Comparison of ENCODE assay signal across 16 cellular contexts in the genomic region with DNA sequence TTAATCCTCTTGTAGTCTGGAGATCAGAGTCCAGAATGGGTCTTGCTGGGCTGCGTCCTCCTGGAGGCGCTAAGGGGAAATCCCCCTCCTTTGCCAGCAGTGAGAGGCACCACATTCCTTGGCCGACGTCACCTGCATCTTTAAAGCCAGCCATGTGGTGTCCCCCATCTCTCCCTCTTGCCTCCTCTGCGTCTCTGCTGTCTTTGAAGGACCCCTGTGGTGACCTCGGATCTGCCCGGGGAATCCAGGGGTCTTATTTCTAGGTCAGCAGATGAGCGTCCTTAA. TPM values are rescaled to one million over a fixed set of nuclear protein-coding genes. Genes with fewer than 3 reads are reported as not detected.
A peak's percentile ranks its signal among the peaks of the same experiment; 100 is the strongest.
DNase-seq lines count a peak whose midpoint lies in the region; ATAC-seq and TF ChIP-seq lines count a peak whose summit lies in the region.
"Had no signal": no experiment of that assay in that cellular context is flagged by ENCODE, and none has a peak within 500 bp of the region (broad histone marks: within the 10 kb centered on the region; RNA-seq: fewer than 3 reads in every experiment).

No MANE protein-coding gene starts in this region.

- H3K4me3 Mint-ChIP-seq in CD8-positive, alpha-beta memory T cell = peak overlapping the region; percentile 52 to 95 (median 93)
- H3K4me3 Mint-ChIP-seq in activated T-helper 2 cell treated with anti-CD3 and anti-CD28 coated beads, Interferon-gamma antibody, Interleukin-2, Interleukin-4, amounts not matched to agents 10 μg/mL and 5 μg/mL and 100 μg/mL, durations not matched to agents 14 hours and 24 hours and 36 hours (ENCODE audit: low read depth) = peak overlapping the region; percentile 51
- peak overlapping the region; percentile 95 for H3K4me3 Mint-ChIP-seq in memory B cell

- no peaks in the 10 kb centered on the region for H3K27me3 Mint-ChIP-seq in CD8-positive, alpha-beta memory T cell
- H3K27me3 Mint-ChIP-seq in activated T-helper 2 cell treated with anti-CD3 and anti-CD28 coated beads, Interferon-gamma antibody, Interleukin-2, Interleukin-4, amounts not matched to agents 10 μg/mL and 5 μg/mL and 100 μg/mL, durations not matched to agents 14 hours and 24 hours and 36 hours (ENCODE audit: low read depth) = no peaks in the 10 kb centered on the region
- no peaks in the 10 kb centered on the region for H3K27me3 Mint-ChIP-seq in memory B cell

- H3K4me1 Mint-ChIP-seq in CD8-positive, alpha-beta memory T cell = peaks cover 23 to 39% (median 35%) of the 10 kb centered on the region in 3 donors
- H3K4me1 Mint-ChIP-seq in activated T-helper 2 cell treated with anti-CD3 and anti-CD28 coated beads, Interferon-gamma antibody, Interleukin-2, Interleukin-4, amounts not matched to agents 10 μg/mL and 5 μg/mL and 100 μg/mL, durations not matched to agents 14 hours and 24 hours and 36 hours (ENCODE audit: low read depth) = peaks cover 15% of the 10 kb centered on the region
- peaks cover 32% of the 10 kb centered on the region for H3K4me1 Mint-ChIP-seq in memory B cell

- no peak for DNase-seq in CD8-positive, alpha-beta memory T cell
- no peak for DNase-seq in activated T-helper 2 cell treated with anti-CD3 and anti-CD28 coated beads, Interferon-gamma antibody, Interleukin-2, Interleukin-4, amounts not matched to agents 10 μg/mL and 5 μg/mL and 100 μg/mL, durations not matched to agents 14 hours and 24 hours and 36 hours (ENCODE audit: low spot score)
- no peak for DNase-seq in memory B cell (ENCODE audit: low spot score in 2 of 2)
- DNase-seq in HEK293T (ENCODE audit: extremely low spot score) = no peak
- no peak for DNase-seq in left ventricle myocardium superior
- DNase-seq: adrenal gland, BE2C, left ventricle myocardium inferior, SIG-M5, T-helper 9 cell had no signal

- H3K9me3 ChIP-seq in BLaER1 = no peaks in the 10 kb centered on the region
- no peaks in the 10 kb centered on the region for H3K9me3 ChIP-seq in CD8-positive, alpha-beta memory T cell (ENCODE audit: low read length)
- H3K9me3 ChIP-seq: adrenal gland, BE2C, HAP-1, left ventricle myocardium inferior, prostate gland had no signal

- H3K27ac ChIP-seq in BLaER1 = peak overlapping the region; percentile 59; the same call in 1 of the 2 replicates
- no peak overlapping the region for H3K27ac ChIP-seq in CD8-positive, alpha-beta memory T cell (ENCODE audit: low read depth, low read length)
- H3K27ac ChIP-seq: adrenal gland, hepatocyte, prostate gland had no signal

- peak overlapping the region in 7 of 8 donors; percentile 79 to 98 (median 95) for H3K27ac Mint-ChIP-seq in CD8-positive, alpha-beta memory T cell
- no peak overlapping the region for H3K27ac Mint-ChIP-seq in activated T-helper 2 cell treated with anti-CD3 and anti-CD28 coated beads, Interferon-gamma antibody, Interleukin-2, Interleukin-4, amounts not matched to agents 10 μg/mL and 5 μg/mL and 100 μg/mL, durations not matched to agents 14 hours and 24 hours and 36 hours
- peak overlapping the region; percentile 99 for H3K27ac Mint-ChIP-seq in memory B cell

- peaks cover 0 to 73% (median 4%) of the 10 kb centered on the region in 3 donors for H3K36me3 Mint-ChIP-seq in CD8-positive, alpha-beta memory T cell
- peaks cover 63% of the 10 kb centered on the region for H3K36me3 Mint-ChIP-seq in activated T-helper 2 cell treated with anti-CD3 and anti-CD28 coated beads, Interferon-gamma antibody, Interleukin-2, Interleukin-4, amounts not matched to agents 10 μg/mL and 5 μg/mL and 100 μg/mL, durations not matched to agents 14 hours and 24 hours and 36 hours (ENCODE audit: low read depth)
- H3K36me3 Mint-ChIP-seq in memory B cell = peaks cover 14% of the 10 kb centered on the region

- no peak overlapping the region for H3K9ac ChIP-seq in BLaER1

- H3K9me3 Mint-ChIP-seq in CD8-positive, alpha-beta memory T cell = no peaks in the 10 kb centered on the region
- no peaks in the 10 kb centered on the region for H3K9me3 Mint-ChIP-seq in activated T-helper 2 cell treated with anti-CD3 and anti-CD28 coated beads, Interferon-gamma antibody, Interleukin-2, Interleukin-4, amounts not matched to agents 10 μg/mL and 5 μg/mL and 100 μg/mL, durations not matched to agents 14 hours and 24 hours and 36 hours
- no peaks in the 10 kb centered on the region for H3K9me3 Mint-ChIP-seq in memory B cell

- peak overlapping the region; percentile 92 for H3K4me2 ChIP-seq in BLaER1
- H3K4me2 ChIP-seq: hepatocyte had no signal

- H3K36me3 ChIP-seq in BLaER1 = peaks cover 64% of the 10 kb centered on the region
- peaks cover 15% of the 10 kb centered on the region for H3K36me3 ChIP-seq in CD8-positive, alpha-beta memory T cell (ENCODE audit: insufficient read depth, low read length)

- no peaks in the 10 kb centered on the region for H3K27me3 ChIP-seq in BLaER1
- H3K27me3 ChIP-seq in CD8-positive, alpha-beta memory T cell (ENCODE audit: insufficient read depth, low read length, poor library complexity, severe bottlenecking) = no peaks in the 10 kb centered on the region
- H3K27me3 ChIP-seq: adrenal gland, BE2C, hepatocyte had no signal

- POLR2A ChIA-PET in CD8-positive, alpha-beta memory T cell (lab: Charles Lee) = no interaction called here
- POLR2A ChIA-PET in HEK293T (lab: Yijun Ruan, JAX) = no interaction called here

- peaks cover 32% of the 10 kb centered on the region for H4K20me1 ChIP-seq in BLaER1

- H3K4me1 ChIP-seq in BLaER1 = peaks cover 56% of the 10 kb centered on the region
- peaks cover 17% of the 10 kb centered on the region for H3K4me1 ChIP-seq in CD8-positive, alpha-beta memory T cell (ENCODE audit: insufficient read depth, low read length)
- H3K4me1 ChIP-seq: HAP-1, prostate gland had no signal

- ATAC-seq in memory B cell (ENCODE audit: low read depth) (no peak), left ventricle myocardium superior (no peak), HG03159 (IDR thresholded peaks at IDR 0.05; ENCODE audit: unreplicated experiment) (no peak), GM18517 (IDR thresholded peaks at IDR 0.05; ENCODE audit: unreplicated experiment) (no peak)

- CTCF ChIA-PET in CD8-positive, alpha-beta memory T cell (lab: Charles Lee) = interaction anchor here (6.1 kb wide), 1 partner anchor 627 kb away, joined by 105 read pairs; no protein-coding TSS in a partner anchor
- CTCF ChIA-PET in HEK293T (lab: Yijun Ruan, JAX) = no interaction called here

- H3K4me3 ChIP-seq in BLaER1 = no peak overlapping the region
- no peak overlapping the region for H3K4me3 ChIP-seq in CD8-positive, alpha-beta memory T cell (ENCODE audit: low read length)
- H3K4me3 ChIP-seq: HAP-1, hepatocyte, prostate gland had no signal

- intact Hi-C loops in activated T-helper 2 cell treated with anti-CD3 and anti-CD28 coated beads, Interferon-gamma antibody, Interleukin-2, Interleukin-4, amounts not matched to agents 10 μg/mL and 5 μg/mL and 100 μg/mL, durations not matched to agents 14 hours and 24 hours and 36 hours (cut with micrococcal nuclease) = no loop called here
- intact Hi-C loops in left ventricle myocardium superior (cut with micrococcal nuclease) = loop anchor here (5.0 to 10.0 kb wide), 2 partner anchors 85 to 628 kb away; no protein-coding TSS in a partner anchor

TF ChIP-seq in HEK293T, 16 proteins besides CTCF, POLR2A, EP300 and RAD21:
- no peak for TF ChIP-seq ELF4 (IDR thresholded peaks at IDR 0.05)
- TF ChIP-seq FOXM1 (IDR thresholded peaks at IDR 0.05; ENCODE audit: borderline replicate concordance) = no peak
- no peak for TF ChIP-seq FOXA1 (IDR thresholded peaks at IDR 0.05)
- TF ChIP-seq BHLHE40 (IDR thresholded peaks at IDR 0.05; ENCODE audit: borderline replicate concordance) = no peak
- no peak for TF ChIP-seq ARNT (IDR thresholded peaks at IDR 0.05)
- TF ChIP-seq SP1 (IDR thresholded peaks at IDR 0.05) = no peak
- TF ChIP-seq CTBP1 (IDR thresholded peaks at IDR 0.05; ENCODE audit: borderline replicate concordance) = no peak

RNA-seq across cellular contexts. Expression of a gene that starts 27.2 kb away (rescaled TPM):
- total RNA-seq in CD8-positive, alpha-beta memory T cell = 10 to 100 TPM; 82.1 to 84.3 TPM
- polyA plus RNA-seq in CD8-positive, alpha-beta memory T cell = 6.2 TPM
- total RNA-seq in activated T-helper 2 cell treated with anti-CD3 and anti-CD28 coated beads, Interferon-gamma antibody, Interleukin-2, Interleukin-4, amounts not matched to agents 10 μg/mL and 5 μg/mL and 100 μg/mL, durations not matched to agents 14 hours and 24 hours and 36 hours = 122 and 123 TPM in 2 replicates
- 183 TPM for total RNA-seq in left ventricle myocardium superior

RNA-seq across cellular contexts. Expression of a gene that starts 41.7 kb away (rescaled TPM):
- 10 to 100 TPM; 58.8 to 61.3 TPM for total RNA-seq in CD8-positive, alpha-beta memory T cell
- polyA plus RNA-seq in CD8-positive, alpha-beta memory T cell = 67.2 TPM
- 58.6 and 59.0 TPM in 2 replicates for total RNA-seq in activated T-helper 2 cell treated with anti-CD3 and anti-CD28 coated beads, Interferon-gamma antibody, Interleukin-2, Interleukin-4, amounts not matched to agents 10 μg/mL and 5 μg/mL and 100 μg/mL, durations not matched to agents 14 hours and 24 hours and 36 hours
- total RNA-seq in left ventricle myocardium superior = 79.8 TPM
